Comparison of ENCODE assay signal across 8 cellular contexts in the genomic region with DNA sequence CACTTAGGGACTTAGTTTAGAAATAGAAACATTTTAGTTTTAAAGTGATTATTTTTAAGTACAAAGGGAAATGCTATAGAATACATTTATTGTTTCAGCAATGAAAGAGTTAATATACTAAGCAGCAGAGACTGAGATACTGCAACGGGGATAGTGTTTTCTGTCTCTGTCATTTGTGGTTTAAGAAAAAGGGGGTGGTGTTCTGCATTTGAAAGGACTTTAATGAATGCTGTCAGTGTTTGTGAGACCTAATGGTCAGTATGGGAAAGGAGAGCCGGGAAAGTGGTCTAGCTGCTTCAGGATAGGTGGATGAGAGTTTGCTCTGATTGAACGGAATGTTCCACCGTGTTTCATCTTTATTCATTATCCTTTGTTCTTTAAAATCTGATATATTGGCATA. TPM values are rescaled to one million over a fixed set of nuclear protein-coding genes. Genes with fewer than 3 reads are reported as not detected.
DNase-seq lines count a peak whose midpoint lies in the region; ATAC-seq and TF ChIP-seq lines count a peak whose summit lies in the region.

A gene with protein sequence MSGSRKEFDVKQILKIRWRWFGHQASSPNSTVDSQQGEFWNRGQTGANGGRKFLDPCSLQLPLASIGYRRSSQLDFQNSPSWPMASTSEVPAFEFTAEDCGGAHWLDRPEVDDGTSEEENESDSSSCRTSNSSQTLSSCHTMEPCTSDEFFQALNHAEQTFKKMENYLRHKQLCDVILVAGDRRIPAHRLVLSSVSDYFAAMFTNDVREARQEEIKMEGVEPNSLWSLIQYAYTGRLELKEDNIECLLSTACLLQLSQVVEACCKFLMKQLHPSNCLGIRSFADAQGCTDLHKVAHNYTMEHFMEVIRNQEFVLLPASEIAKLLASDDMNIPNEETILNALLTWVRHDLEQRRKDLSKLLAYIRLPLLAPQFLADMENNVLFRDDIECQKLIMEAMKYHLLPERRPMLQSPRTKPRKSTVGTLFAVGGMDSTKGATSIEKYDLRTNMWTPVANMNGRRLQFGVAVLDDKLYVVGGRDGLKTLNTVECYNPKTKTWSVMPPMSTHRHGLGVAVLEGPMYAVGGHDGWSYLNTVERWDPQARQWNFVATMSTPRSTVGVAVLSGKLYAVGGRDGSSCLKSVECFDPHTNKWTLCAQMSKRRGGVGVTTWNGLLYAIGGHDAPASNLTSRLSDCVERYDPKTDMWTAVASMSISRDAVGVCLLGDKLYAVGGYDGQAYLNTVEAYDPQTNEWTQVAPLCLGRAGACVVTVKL (plus strand): TSS at position 139 of the 400 bp plus-strand sequence. CDS start 421 bp downstream, outside the sequence.

- peak within 1 kb of the TSS; percentile 11 for H3K4me3 ChIP-seq in HAP-1
- H3K4me3 ChIP-seq in smooth muscle cell = peak within 1 kb of the TSS; percentile 19

- peak within 1 kb of the TSS; percentile 69 for H3K4me2 ChIP-seq in smooth muscle cell

- H3K36me3 ChIP-seq in HAP-1 (replicated peaks) = no peaks in the 10 kb centered on the region
- H3K36me3 ChIP-seq in smooth muscle cell (ENCODE audit: low read depth) = no peaks in the 10 kb centered on the region

- TF ChIP-seq CTCF in smooth muscle cell (IDR thresholded peaks at IDR 0.05; ENCODE audit: borderline replicate concordance, insufficient read depth, poor library complexity, severe bottlenecking) = no peak

- no peaks in the 10 kb centered on the region for H3K9me3 ChIP-seq in HAP-1
- H3K9me3 ChIP-seq in smooth muscle cell (replicated peaks; ENCODE audit: low read depth) = no peaks in the 10 kb centered on the region

- WGBS in smooth muscle cell (ENCODE audit: low lambda C conversion rate) = 10% methylated on average over 4 of the region's 4 CpGs

- H3K4me1 ChIP-seq in HAP-1 (peaks cover 30% of the 10 kb centered on the region), smooth muscle cell (ENCODE audit: low read depth) (peaks cover 11% of the 10 kb centered on the region)

- peak within 1 kb of the TSS; percentile 36 for H2AFZ ChIP-seq in smooth muscle cell (ENCODE audit: low read depth)

- H3K27ac ChIP-seq in smooth muscle cell (ENCODE audit: low read depth) = no peak within 1 kb of the TSS

- H4K20me1 ChIP-seq in smooth muscle cell (ENCODE audit: low read depth) = peaks cover 36% of the 10 kb centered on the region

- H3F3A ChIP-seq in smooth muscle cell (ENCODE audit: low read depth) = no peaks in the 10 kb centered on the region

- H3K27me3 ChIP-seq in HAP-1 (ENCODE audit: low read depth) = no peaks in the 10 kb centered on the region
- H3K27me3 ChIP-seq in smooth muscle cell (ENCODE audit: low read depth) = no peaks in the 10 kb centered on the region

- in situ Hi-C loops in HAP-1 (cut with MboI; ENCODE audit: low sequenced_read_pairs) = no loop called here

- DNase-seq in HAP-1 (ENCODE audit: low spot score in 2 of 2) (peak; percentile 53 to 88), astrocyte of the hippocampus (ENCODE audit: low read depth, low spot score) (peak; percentile 66), iPS-NIHi11 (ENCODE audit: low spot score) (peak; percentile 68), smooth muscle cell (lab: John Stamatoyannopoulos, UW; ENCODE audit: unreplicated experiment) (no peak), NCI-H510A treated with DMSO at 0.1 percent for 48 hours (lab: John Stamatoyannopoulos, UW) (no peak), ecto neural progenitor cell (ENCODE audit: low spot score) (no peak)

- no peak within 1 kb of the TSS for H3K9ac ChIP-seq in smooth muscle cell (ENCODE audit: low read depth)

- ATAC-seq in GM18870 (IDR thresholded peaks at IDR 0.05; ENCODE audit: unreplicated experiment) (no peak), GM19328 (IDR thresholded peaks at IDR 0.05; ENCODE audit: unreplicated experiment) (no peak)

- peaks cover 77% of the 10 kb centered on the region for H3K79me2 ChIP-seq in smooth muscle cell (ENCODE audit: low read depth)

RNA-seq across cellular contexts. Expression of the gene that starts here (rescaled TPM):
- 34.7 and 56.2 TPM in 2 replicates for total RNA-seq in smooth muscle cell
- 28.4 and 31.9 TPM in 2 replicates for polyA plus RNA-seq in smooth muscle cell

Comparison
In these comparisons a context has a peak if more than half of its experiments do, and no peak if none do; other contexts are left out.
1. DNase-seq: peak in HAP-1 (2 of 2), astrocyte of the hippocampus (single experiment) and iPS-NIHi11 (single experiment); none in smooth muscle cell (single experiment), NCI-H510A treated with DMSO at 0.1 percent for 48 hours (single experiment) and ecto neural progenitor cell (single experiment).